Comparison of ENCODE assay signal across 8 cellular contexts in genomic region chr2:112765251-112765650, GRCh38. TPM values are rescaled to one million over a fixed set of nuclear protein-coding genes. Genes with fewer than 3 reads are reported as not detected.
A peak's percentile ranks its signal among the peaks of the same experiment; 100 is the strongest.
DNase-seq lines count a peak whose midpoint lies in the region; ATAC-seq and TF ChIP-seq lines count a peak whose summit lies in the region.

No MANE protein-coding gene starts in this region.

- BruUV-seq in MCF 10A (replicated peaks; lab: Mats Ljungman, UMichigan): no TSS peak

- peak overlapping the region; percentile 72 to 89 (median 81) for H3K4me3 ChIP-seq in BLaER1 treated with 17β-estradiol and CSF1 and Interleukin-3, amounts not matched to agents 10 nM and 100 nM
- H3K4me3 ChIP-seq in HUES64 (ENCODE audit: low read length): peak overlapping the region; percentile 91

- no peaks in the 10 kb centered on the region for H3K27me3 Mint-ChIP-seq in MCF 10A (ENCODE audit: insufficient read depth, unreplicated experiment)
- no peaks in the 10 kb centered on the region for H3K27me3 Mint-ChIP-seq in naive B cell

- ATAC-seq in naive B cell (ENCODE audit: low read depth in 2 of 2) (no peak), GM21360 (IDR thresholded peaks at IDR 0.05; ENCODE audit: unreplicated experiment) (no peak), GM18861 (IDR thresholded peaks at IDR 0.05; ENCODE audit: unreplicated experiment) (no peak), GM19351 (IDR thresholded peaks at IDR 0.05; ENCODE audit: unreplicated experiment) (no peak)

- CTCF ChIA-PET in MCF 10A (lab: Yijun Ruan, JAX): interaction anchor here (0.5 to 1.0 kb wide), 3 partner anchors 80 to 194 kb away, joined by 3 to 6 read pairs (median 3); no protein-coding TSS in a partner anchor

- no peaks in the 10 kb centered on the region for H4K20me1 ChIP-seq in BLaER1 treated with 17β-estradiol and CSF1 and Interleukin-3, amounts not matched to agents 10 nM and 100 nM

- DNase-seq in MCF 10A (ENCODE audit: unreplicated experiment): no peak
- DNase-seq in naive B cell: no peak
- DNase-seq in SKM-1 treated with dmso at 0.1 percent for 144 hours (lab: John Stamatoyannopoulos, UW; ENCODE audit: unreplicated experiment): no peak

- peak overlapping the region; percentile 66 to 91 (median 85) for H3K9ac ChIP-seq in BLaER1 treated with 17β-estradiol and CSF1 and Interleukin-3, amounts not matched to agents 10 nM and 100 nM
- H3K9ac ChIP-seq in HUES64 (ENCODE audit: low read depth, low read length): no peak overlapping the region

- intact Hi-C loops in MCF 10A (cut with micrococcal nuclease): no loop called here

- peak overlapping the region; percentile 64 to 93 (median 81) for H3K4me2 ChIP-seq in BLaER1 treated with 17β-estradiol and CSF1 and Interleukin-3, amounts not matched to agents 10 nM and 100 nM

- H3K4me1 Mint-ChIP-seq in MCF 10A (ENCODE audit: insufficient read depth, unreplicated experiment) (peaks cover 28% of the 10 kb centered on the region), naive B cell (peaks cover 26 to 32% (median 31%) of the 10 kb centered on the region in 3 donors)

- TF ChIP-seq CTCF in MCF 10A (IDR thresholded peaks at IDR 0.05; ENCODE audit: unreplicated experiment): no peak

- WGBS in HUES64: 68% methylated on average over 3 of the region's 4 CpGs

- H3K9me3 Mint-ChIP-seq in MCF 10A (ENCODE audit: unreplicated experiment): no peaks in the 10 kb centered on the region
- H3K9me3 Mint-ChIP-seq in naive B cell: peaks cover 0 to 1% (median 0%) of the 10 kb centered on the region in 7 donors

- peaks cover 10 to 38% (median 27%) of the 10 kb centered on the region in 11 experiments; a peak in 21 of 22 replicates for H3K9me3 ChIP-seq in BLaER1 treated with 17β-estradiol and CSF1 and Interleukin-3, amounts not matched to agents 10 nM and 100 nM (replicated peaks in 1 of 11)
- no peaks in the 10 kb centered on the region for H3K9me3 ChIP-seq in HUES64 (ENCODE audit: insufficient read depth, low read depth, low read length)

- peaks cover 33 to 61% (median 44%) of the 10 kb centered on the region in 10 experiments for H3K4me1 ChIP-seq in BLaER1 treated with 17β-estradiol and CSF1 and Interleukin-3, amounts not matched to agents 10 nM and 100 nM
- H3K4me1 ChIP-seq in HUES64 (ENCODE audit: insufficient read depth, low read length): peaks cover 6% of the 10 kb centered on the region

- H3K27ac ChIP-seq in BLaER1 treated with 17β-estradiol and CSF1 and Interleukin-3, amounts not matched to agents 10 nM and 100 nM: peak overlapping the region in 9 of 11 experiments; percentile 38 to 92 (median 85); a peak in 17 of 22 replicates
- H3K27ac ChIP-seq in HUES64 (ENCODE audit: low read depth, low read length): no peak overlapping the region

- H3K36me3 ChIP-seq in BLaER1 treated with 17β-estradiol and CSF1 and Interleukin-3, amounts not matched to agents 10 nM and 100 nM: peaks cover 0 to 28% (median 20%) of the 10 kb centered on the region in 11 experiments; a peak in 15 of 22 replicates
- H3K36me3 ChIP-seq in HUES64 (ENCODE audit: insufficient read depth, low read length): peaks cover 21% of the 10 kb centered on the region

- H3K27ac Mint-ChIP-seq in MCF 10A (ENCODE audit: low read depth, unreplicated experiment): peak overlapping the region; percentile 95
- no peak overlapping the region for H3K27ac Mint-ChIP-seq in naive B cell

- H3K27me3 ChIP-seq in BLaER1 treated with 17β-estradiol and CSF1 and Interleukin-3, amounts not matched to agents 10 nM and 100 nM: no peaks in the 10 kb centered on the region
- H3K27me3 ChIP-seq in HUES64 (ENCODE audit: insufficient read depth, low read length): no peaks in the 10 kb centered on the region

- POLR2A ChIA-PET in MCF 10A (lab: Yijun Ruan, JAX): interaction anchor here (0.7 to 6.3 kb wide), 6 partner anchors 8 to 49 kb away, joined by 3 to 86 read pairs (median 4); partner anchors contain the start of gene IL1A

- H3K4me3 Mint-ChIP-seq in MCF 10A (ENCODE audit: unreplicated experiment) (peak overlapping the region; percentile 97), naive B cell (peak overlapping the region; percentile 89 to 99 (median 96))

- H3K36me3 Mint-ChIP-seq in MCF 10A (ENCODE audit: insufficient read depth, unreplicated experiment) (peaks cover 7% of the 10 kb centered on the region), naive B cell (no peaks in the 10 kb centered on the region)

RNA-seq across cellular contexts. Expression of gene CKAP2L, which starts 0.8 kb away (rescaled TPM):
- 13.9 TPM for polyA plus RNA-seq in HUES64 (2013, experiment 1 of 2)
- polyA plus RNA-seq in HUES64 (2013, experiment 2 of 2): 15.7 TPM
- total RNA-seq in MCF 10A (2022): 14.7 and 21.6 TPM in 2 replicates
- polyA plus RNA-seq in naive B cell (ENCODE audit: low read depth in 6 of 6): under 1 TPM in 1 of 6 donors, not detected in 5; 0.16 TPM

RNA-seq across cellular contexts. Expression of gene IL1A, which starts 19.0 kb away (rescaled TPM):
- 0.50 TPM for polyA plus RNA-seq in HUES64 (2013, experiment 1 of 2)
- polyA plus RNA-seq in HUES64 (2013, experiment 2 of 2): 0.89 TPM
- 99.1 and 170 TPM in 2 replicates for total RNA-seq in MCF 10A (2022)
- polyA plus RNA-seq in naive B cell (ENCODE audit: low read depth in 6 of 6): not detected

RNA-seq across cellular contexts. Expression of gene NT5DC4, which starts 44.4 kb away (rescaled TPM):
- not detected for polyA plus RNA-seq in HUES64 (2013, experiment 1 of 2)
- polyA plus RNA-seq in HUES64 (2013, experiment 2 of 2): not detected
- not detected in 2 replicates for total RNA-seq in MCF 10A (2022)
- polyA plus RNA-seq in naive B cell (ENCODE audit: low read depth in 6 of 6): not detected
